ENCODE assay signal across 1 cellular context in genomic region chr11:64086263-64086938, GRCh38.
TF ChIP-seq lines count a peak whose summit lies in the region.

No MANE protein-coding gene starts in this region.

TF ChIP-seq in K562, 482 proteins besides CTCF, POLR2A, EP300 and RAD21:
- TF ChIP-seq BRD4 (IDR thresholded peaks at IDR 0.05) (no peak), E2F8 (IDR thresholded peaks at IDR 0.05; ENCODE audit: low read depth, partially characterized antibody) (no peak), ZBTB33 (CRISPR knock-in tag; IDR thresholded peaks at IDR 0.05) (peak; percentile 27; the same call in 1 of the 2 replicates)
- TF ChIP-seq, protein P1, sequence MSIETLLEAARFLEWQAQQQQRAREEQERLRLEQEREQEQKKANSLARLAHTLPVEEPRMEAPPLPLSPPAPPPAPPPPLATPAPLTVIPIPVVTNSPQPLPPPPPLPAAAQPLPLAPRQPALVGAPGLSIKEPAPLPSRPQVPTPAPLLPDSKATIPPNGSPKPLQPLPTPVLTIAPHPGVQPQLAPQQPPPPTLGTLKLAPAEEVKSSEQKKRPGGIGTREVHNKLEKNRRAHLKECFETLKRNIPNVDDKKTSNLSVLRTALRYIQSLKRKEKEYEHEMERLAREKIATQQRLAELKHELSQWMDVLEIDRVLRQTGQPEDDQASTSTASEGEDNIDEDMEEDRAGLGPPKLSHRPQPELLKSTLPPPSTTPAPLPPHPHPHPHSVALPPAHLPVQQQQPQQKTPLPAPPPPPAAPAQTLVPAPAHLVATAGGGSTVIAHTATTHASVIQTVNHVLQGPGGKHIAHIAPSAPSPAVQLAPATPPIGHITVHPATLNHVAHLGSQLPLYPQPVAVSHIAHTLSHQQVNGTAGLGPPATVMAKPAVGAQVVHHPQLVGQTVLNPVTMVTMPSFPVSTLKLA (conservative IDR thresholded peaks at IDR 0.05): no peak
- TF ChIP-seq, protein P2, sequence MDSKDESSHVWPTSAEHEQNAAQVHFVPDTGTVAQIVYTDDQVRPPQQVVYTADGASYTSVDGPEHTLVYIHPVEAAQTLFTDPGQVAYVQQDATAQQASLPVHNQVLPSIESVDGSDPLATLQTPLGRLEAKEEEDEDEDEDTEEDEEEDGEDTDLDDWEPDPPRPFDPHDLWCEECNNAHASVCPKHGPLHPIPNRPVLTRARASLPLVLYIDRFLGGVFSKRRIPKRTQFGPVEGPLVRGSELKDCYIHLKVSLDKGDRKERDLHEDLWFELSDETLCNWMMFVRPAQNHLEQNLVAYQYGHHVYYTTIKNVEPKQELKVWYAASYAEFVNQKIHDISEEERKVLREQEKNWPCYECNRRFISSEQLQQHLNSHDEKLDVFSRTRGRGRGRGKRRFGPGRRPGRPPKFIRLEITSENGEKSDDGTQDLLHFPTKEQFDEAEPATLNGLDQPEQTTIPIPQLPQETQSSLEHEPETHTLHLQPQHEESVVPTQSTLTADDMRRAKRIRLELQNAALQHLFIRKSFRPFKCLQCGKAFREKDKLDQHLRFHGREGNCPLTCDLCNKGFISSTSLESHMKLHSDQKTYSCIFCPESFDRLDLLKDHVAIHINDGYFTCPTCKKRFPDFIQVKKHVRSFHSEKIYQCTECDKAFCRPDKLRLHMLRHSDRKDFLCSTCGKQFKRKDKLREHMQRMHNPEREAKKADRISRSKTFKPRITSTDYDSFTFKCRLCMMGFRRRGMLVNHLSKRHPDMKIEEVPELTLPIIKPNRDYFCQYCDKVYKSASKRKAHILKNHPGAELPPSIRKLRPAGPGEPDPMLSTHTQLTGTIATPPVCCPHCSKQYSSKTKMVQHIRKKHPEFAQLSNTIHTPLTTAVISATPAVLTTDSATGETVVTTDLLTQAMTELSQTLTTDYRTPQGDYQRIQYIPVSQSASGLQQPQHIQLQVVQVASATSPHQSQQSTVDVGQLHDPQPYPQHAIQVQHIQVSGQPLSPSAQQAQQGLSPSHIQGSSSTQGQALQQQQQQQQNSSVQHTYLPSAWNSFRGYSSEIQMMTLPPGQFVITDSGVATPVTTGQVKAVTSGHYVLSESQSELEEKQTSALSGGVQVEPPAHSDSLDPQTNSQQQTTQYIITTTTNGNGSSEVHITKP (IDR thresholded peaks at IDR 0.05; ENCODE audit: partially characterized antibody): peak; percentile 87
